ENCODE assay signal across 8 cellular contexts in genomic region chr5:169637085-169637855, GRCh38. TPM values are rescaled to one million over a fixed set of nuclear protein-coding genes. Genes with fewer than 3 reads are reported as not detected.
DNase-seq lines count a peak whose midpoint lies in the region; ATAC-seq and TF ChIP-seq lines count a peak whose summit lies in the region.

DOCK2 (plus strand) TSS chr5:169637275; CDS start chr5:169637327, 52 bp downstream.

- TF ChIP-seq CTCF in gastrocnemius medialis (IDR thresholded peaks at IDR 0.05 in 4 of 5, conservative IDR thresholded peaks at IDR 0.05 in 1 of 5) = no peak

- H3K36me3 ChIP-seq in gastrocnemius medialis = no peaks in the 10 kb centered on the region

- TF ChIP-seq POLR2A in gastrocnemius medialis (IDR thresholded peaks at IDR 0.05) = no peak

- H3K4me1 ChIP-seq in gastrocnemius medialis = no peaks in the 10 kb centered on the region

- H3K27ac ChIP-seq in gastrocnemius medialis = no peak within 1 kb of the TSS

- intact Hi-C loops in Right ventricle myocardium superior (cut with DNase I) = no loop called here
- intact Hi-C loops in gastrocnemius medialis (cut with DNase I; ENCODE audit: low total_unique reads) = no loop called here

- H3K27me3 Mint-ChIP-seq in activated T-cell treated with anti-CD3 and anti-CD28 coated beads, Interleukin-2, amount 50 U/mL, for 4 hours (ENCODE audit: low read depth) = no peaks in the 10 kb centered on the region

- DNase-seq in GF-D8 (lab: John Stamatoyannopoulos, UW) = peak; percentile 73
- DNase-seq in MV-4-11 (lab: John Stamatoyannopoulos, UW) = peak; percentile 76
- DNase-seq in activated T-cell treated with anti-CD3 and anti-CD28 coated beads, Interleukin-2, amount 50 U/mL, for 4 hours = peak; percentile 58
- DNase-seq in Right ventricle myocardium superior = peak; percentile 84
- peak; percentile 29 to 30 for DNase-seq in gastrocnemius medialis
- no peak for DNase-seq in NCI-H1930 (lab: John Stamatoyannopoulos, UW)
- no peak for DNase-seq in HT-29 (ENCODE audit: low spot score)

- H3K9me3 ChIP-seq in gastrocnemius medialis = no peaks in the 10 kb centered on the region

- peaks cover 23% of the 10 kb centered on the region for H3K36me3 Mint-ChIP-seq in activated T-cell treated with anti-CD3 and anti-CD28 coated beads, Interleukin-2, amount 50 U/mL, for 4 hours (ENCODE audit: insufficient read depth)

- in situ Hi-C loops in gastrocnemius medialis (cut with MboI; ENCODE audit: low sequenced_read_pairs in 4 of 4) = no loop called here

- ATAC-seq in GM21786 (IDR thresholded peaks at IDR 0.05; ENCODE audit: unreplicated experiment) (peak; percentile 90), Right ventricle myocardium superior (ENCODE audit: poor library complexity) (peak; percentile 90), gastrocnemius medialis (no peak)
- ATAC-seq in activated T-cell treated with anti-CD3 and anti-CD28 coated beads, Interleukin-2, amount 50 U/mL, for 4 hours = peak; percentile 81 to 85

- H3K4me1 Mint-ChIP-seq in activated T-cell treated with anti-CD3 and anti-CD28 coated beads, Interleukin-2, amount 50 U/mL, for 4 hours (ENCODE audit: low read depth) = peaks cover 50% of the 10 kb centered on the region

- peaks cover 4 to 7% (median 6%) of the 10 kb centered on the region in 3 donors for H3K27me3 ChIP-seq in gastrocnemius medialis

- peak within 1 kb of the TSS in 3 of 4 donors; percentile 9 to 40 (median 13) for H3K4me3 ChIP-seq in gastrocnemius medialis

- H3K4me3 Mint-ChIP-seq in activated T-cell treated with anti-CD3 and anti-CD28 coated beads, Interleukin-2, amount 50 U/mL, for 4 hours = peak within 1 kb of the TSS; percentile 95

- H3K9me3 Mint-ChIP-seq in activated T-cell treated with anti-CD3 and anti-CD28 coated beads, Interleukin-2, amount 50 U/mL, for 4 hours = peaks cover 5% of the 10 kb centered on the region

RNA-seq across cellular contexts. Expression of gene DOCK2, which starts in this region (rescaled TPM):
- 100 to 1,000 TPM; 128 to 134 (median 132) TPM for total RNA-seq in activated T-cell treated with anti-CD3 and anti-CD28 coated beads, Interleukin-2, amount 50 U/mL, for 4 hours
- 6.3 TPM for total RNA-seq in Right ventricle myocardium superior
- total RNA-seq in gastrocnemius medialis = 1 to 10 TPM in 3 of 4 donors, under 1 TPM in 1; 0.32 to 5.3 (median 2.7) TPM
- not detected in 2 replicates for total RNA-seq in HT-29 (2014; rRNA removed; shearing (Covaris generic))

Comparison
In these comparisons a context has a peak if more than half of its experiments do, and no peak if none do; other contexts are left out.
1. RNA of gene DOCK2 (total RNA-seq): 128 to 134 TPM in activated T-cell treated with anti-CD3 and anti-CD28 coated beads, Interleukin-2, amount 50 U/mL, for 4 hours; 6.3 TPM in Right ventricle myocardium superior (single experiment), 0.32 to 5.3 TPM in gastrocnemius medialis and not detected in HT-29; every median in the first group is over 10 times any median in the second.
2. DNase-seq: peak in GF-D8 (single experiment), MV-4-11 (single experiment), activated T-cell treated with anti-CD3 and anti-CD28 coated beads, Interleukin-2, amount 50 U/mL, for 4 hours (single experiment), Right ventricle myocardium superior (single experiment) and gastrocnemius medialis (2 of 2); none in NCI-H1930 (0 of 2) and HT-29 (single experiment).
3. ATAC-seq: peak in GM21786 (single experiment), activated T-cell treated with anti-CD3 and anti-CD28 coated beads, Interleukin-2, amount 50 U/mL, for 4 hours (2 of 2) and Right ventricle myocardium superior (single experiment); none in gastrocnemius medialis (0 of 2).